In genomic region chr2:217790195-217790594, GRCh38 we compare ENCODE assay signal across 1 cellular context.
TF ChIP-seq lines count a peak whose summit lies in the region.

No MANE protein-coding gene starts in this region.

TF ChIP-seq in HepG2, 621 proteins besides CTCF, POLR2A, EP300 and RAD21 (continued from another document and continues in another):
- TF ChIP-seq TBL1XR1 (IDR thresholded peaks at IDR 0.05; ENCODE audit: borderline replicate concordance, low read length, partially characterized antibody): peak; percentile 73
- TF ChIP-seq RFX3 (CRISPR knock-in tag; IDR thresholded peaks at IDR 0.05): no peak
- TF ChIP-seq ARID5B (CRISPR knock-in tag; IDR thresholded peaks at IDR 0.05): peak; percentile 67
- no peak for TF ChIP-seq ZNF496 (CRISPR knock-in tag; IDR thresholded peaks at IDR 0.05; ENCODE audit: insufficient replicate concordance)
- no peak for TF ChIP-seq ZMYM2 (CRISPR knock-in tag; IDR thresholded peaks at IDR 0.05)
- TF ChIP-seq KAT2B (IDR thresholded peaks at IDR 0.05; ENCODE audit: borderline replicate concordance, low read depth, low read length): no peak
- TF ChIP-seq, protein P1, sequence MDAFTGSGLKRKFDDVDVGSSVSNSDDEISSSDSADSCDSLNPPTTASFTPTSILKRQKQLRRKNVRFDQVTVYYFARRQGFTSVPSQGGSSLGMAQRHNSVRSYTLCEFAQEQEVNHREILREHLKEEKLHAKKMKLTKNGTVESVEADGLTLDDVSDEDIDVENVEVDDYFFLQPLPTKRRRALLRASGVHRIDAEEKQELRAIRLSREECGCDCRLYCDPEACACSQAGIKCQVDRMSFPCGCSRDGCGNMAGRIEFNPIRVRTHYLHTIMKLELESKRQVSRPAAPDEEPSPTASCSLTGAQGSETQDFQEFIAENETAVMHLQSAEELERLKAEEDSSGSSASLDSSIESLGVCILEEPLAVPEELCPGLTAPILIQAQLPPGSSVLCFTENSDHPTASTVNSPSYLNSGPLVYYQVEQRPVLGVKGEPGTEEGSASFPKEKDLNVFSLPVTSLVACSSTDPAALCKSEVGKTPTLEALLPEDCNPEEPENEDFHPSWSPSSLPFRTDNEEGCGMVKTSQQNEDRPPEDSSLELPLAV (CRISPR knock-in tag; conservative IDR thresholded peaks at IDR 0.05; ENCODE audit: low read depth): no peak
- no peak for TF ChIP-seq HCFC1 (IDR thresholded peaks at IDR 0.05; ENCODE audit: low read depth, low read length)
- TF ChIP-seq NCOA1 (CRISPR knock-in tag; IDR thresholded peaks at IDR 0.05): no peak
- TF ChIP-seq TSC22D2 (CRISPR knock-in tag; IDR thresholded peaks at IDR 0.05; ENCODE audit: borderline replicate concordance): no peak
- no peak for TF ChIP-seq DBP (CRISPR knock-in tag; IDR thresholded peaks at IDR 0.05; ENCODE audit: not compliant biosample characterization)
- no peak for TF ChIP-seq SNRNP70 (IDR thresholded peaks at IDR 0.05; ENCODE audit: low read depth, low read length)
- no peak for TF ChIP-seq GTF2F1 (IDR thresholded peaks at IDR 0.05; ENCODE audit: low read length)
- peak; percentile 54; the same call in 1 of the 2 replicates for TF ChIP-seq MIER3 (CRISPR knock-in tag; IDR thresholded peaks at IDR 0.05; ENCODE audit: borderline replicate concordance)
- TF ChIP-seq ZSCAN12 (CRISPR knock-in tag; IDR thresholded peaks at IDR 0.05): no peak
- no peak for TF ChIP-seq U2AF1 (optimal IDR thresholded peaks at IDR 0.05; ENCODE audit: low read depth, low read length)
- no peak for TF ChIP-seq NR3C1 (CRISPR knock-in tag; IDR thresholded peaks at IDR 0.05)
- no peak for TF ChIP-seq ZNF691 (CRISPR knock-in tag; IDR thresholded peaks at IDR 0.05; ENCODE audit: borderline replicate concordance, low read depth)
- no peak for TF ChIP-seq ZNF629 (CRISPR knock-in tag; conservative IDR thresholded peaks at IDR 0.05)
- TF ChIP-seq ZBTB3 (CRISPR knock-in tag; IDR thresholded peaks at IDR 0.05; ENCODE audit: borderline replicate concordance, low read depth): 0 out of 2 replicates have a peak, but pooled peaks have one; percentile 50
- TF ChIP-seq ZNF232 (CRISPR knock-in tag; IDR thresholded peaks at IDR 0.05; ENCODE audit: borderline replicate concordance): no peak; the same call in 1 of the 2 replicates
- TF ChIP-seq, protein P2, sequence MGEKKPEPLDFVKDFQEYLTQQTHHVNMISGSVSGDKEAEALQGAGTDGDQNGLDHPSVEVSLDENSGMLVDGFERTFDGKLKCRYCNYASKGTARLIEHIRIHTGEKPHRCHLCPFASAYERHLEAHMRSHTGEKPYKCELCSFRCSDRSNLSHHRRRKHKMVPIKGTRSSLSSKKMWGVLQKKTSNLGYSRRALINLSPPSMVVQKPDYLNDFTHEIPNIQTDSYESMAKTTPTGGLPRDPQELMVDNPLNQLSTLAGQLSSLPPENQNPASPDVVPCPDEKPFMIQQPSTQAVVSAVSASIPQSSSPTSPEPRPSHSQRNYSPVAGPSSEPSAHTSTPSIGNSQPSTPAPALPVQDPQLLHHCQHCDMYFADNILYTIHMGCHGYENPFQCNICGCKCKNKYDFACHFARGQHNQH (CRISPR knock-in tag; IDR thresholded peaks at IDR 0.05): peak; percentile 62; the same call in 1 of the 2 replicates
- TF ChIP-seq HOMEZ (CRISPR knock-in tag; IDR thresholded peaks at IDR 0.05; ENCODE audit: low read depth): peak; percentile 79
- no peak for TF ChIP-seq ZNF775 (CRISPR knock-in tag; IDR thresholded peaks at IDR 0.05; ENCODE audit: borderline replicate concordance)
- no peak for TF ChIP-seq HIVEP1 (CRISPR knock-in tag; IDR thresholded peaks at IDR 0.05)
- TF ChIP-seq ZNF552 (CRISPR knock-in tag; IDR thresholded peaks at IDR 0.05; ENCODE audit: borderline replicate concordance): no peak
- no peak for TF ChIP-seq TCF12 (IDR thresholded peaks at IDR 0.05)
- no peak for TF ChIP-seq TCF12 (CRISPR knock-in tag; IDR thresholded peaks at IDR 0.05)
- TF ChIP-seq SP4 (CRISPR knock-in tag; IDR thresholded peaks at IDR 0.05): 0 out of 2 replicates have a peak, but pooled peaks have one; percentile 23
- TF ChIP-seq HDAC2 (CRISPR knock-in tag; IDR thresholded peaks at IDR 0.05): peak; percentile 68; the same call in 1 of the 2 replicates
- TF ChIP-seq ZNF557 (CRISPR knock-in tag; IDR thresholded peaks at IDR 0.05): no peak
- TF ChIP-seq ZFP36L2 (CRISPR knock-in tag; IDR thresholded peaks at IDR 0.05): no peak
- TF ChIP-seq BATF2 (CRISPR knock-in tag; IDR thresholded peaks at IDR 0.05): no peak
- no peak for TF ChIP-seq ATRX (CRISPR knock-in tag; IDR thresholded peaks at IDR 0.05; ENCODE audit: borderline replicate concordance)
- TF ChIP-seq ZNF781 (CRISPR knock-in tag; IDR thresholded peaks at IDR 0.05; ENCODE audit: borderline replicate concordance, not compliant biosample characterization): no peak
- TF ChIP-seq ZNF20 (CRISPR knock-in tag; IDR thresholded peaks at IDR 0.05): no peak
- TF ChIP-seq NPAS2 (CRISPR knock-in tag; IDR thresholded peaks at IDR 0.05; ENCODE audit: borderline replicate concordance): no peak
- TF ChIP-seq, protein P3, sequence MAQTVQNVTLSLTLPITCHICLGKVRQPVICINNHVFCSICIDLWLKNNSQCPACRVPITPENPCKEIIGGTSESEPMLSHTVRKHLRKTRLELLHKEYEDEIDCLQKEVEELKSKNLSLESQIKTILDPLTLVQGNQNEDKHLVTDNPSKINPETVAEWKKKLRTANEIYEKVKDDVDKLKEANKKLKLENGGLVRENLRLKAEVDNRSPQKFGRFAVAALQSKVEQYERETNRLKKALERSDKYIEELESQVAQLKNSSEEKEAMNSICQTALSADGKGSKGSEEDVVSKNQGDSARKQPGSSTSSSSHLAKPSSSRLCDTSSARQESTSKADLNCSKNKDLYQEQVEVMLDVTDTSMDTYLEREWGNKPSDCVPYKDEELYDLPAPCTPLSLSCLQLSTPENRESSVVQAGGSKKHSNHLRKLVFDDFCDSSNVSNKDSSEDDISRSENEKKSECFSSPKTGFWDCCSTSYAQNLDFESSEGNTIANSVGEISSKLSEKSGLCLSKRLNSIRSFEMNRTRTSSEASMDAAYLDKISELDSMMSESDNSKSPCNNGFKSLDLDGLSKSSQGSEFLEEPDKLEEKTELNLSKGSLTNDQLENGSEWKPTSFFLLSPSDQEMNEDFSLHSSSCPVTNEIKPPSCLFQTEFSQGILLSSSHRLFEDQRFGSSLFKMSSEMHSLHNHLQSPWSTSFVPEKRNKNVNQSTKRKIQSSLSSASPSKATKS (CRISPR knock-in tag; IDR thresholded peaks at IDR 0.05): no peak
- 0 out of 2 replicates have a peak, but pooled peaks have one; percentile 52 for TF ChIP-seq ZNF792 (CRISPR knock-in tag; IDR thresholded peaks at IDR 0.05)
- no peak for TF ChIP-seq HOXA7 (CRISPR knock-in tag; IDR thresholded peaks at IDR 0.05)
- TF ChIP-seq ZNF44 (CRISPR knock-in tag; IDR thresholded peaks at IDR 0.05): no peak
- peak; percentile 47; the same call in 1 of the 2 replicates for TF ChIP-seq HNF4A (CRISPR knock-in tag; IDR thresholded peaks at IDR 0.05)
- peak; percentile 98 for TF ChIP-seq ZSCAN29 (CRISPR knock-in tag; conservative IDR thresholded peaks at IDR 0.05)
- no peak for TF ChIP-seq GMEB1 (CRISPR knock-in tag; IDR thresholded peaks at IDR 0.05; ENCODE audit: borderline replicate concordance)
- TF ChIP-seq, protein P4, sequence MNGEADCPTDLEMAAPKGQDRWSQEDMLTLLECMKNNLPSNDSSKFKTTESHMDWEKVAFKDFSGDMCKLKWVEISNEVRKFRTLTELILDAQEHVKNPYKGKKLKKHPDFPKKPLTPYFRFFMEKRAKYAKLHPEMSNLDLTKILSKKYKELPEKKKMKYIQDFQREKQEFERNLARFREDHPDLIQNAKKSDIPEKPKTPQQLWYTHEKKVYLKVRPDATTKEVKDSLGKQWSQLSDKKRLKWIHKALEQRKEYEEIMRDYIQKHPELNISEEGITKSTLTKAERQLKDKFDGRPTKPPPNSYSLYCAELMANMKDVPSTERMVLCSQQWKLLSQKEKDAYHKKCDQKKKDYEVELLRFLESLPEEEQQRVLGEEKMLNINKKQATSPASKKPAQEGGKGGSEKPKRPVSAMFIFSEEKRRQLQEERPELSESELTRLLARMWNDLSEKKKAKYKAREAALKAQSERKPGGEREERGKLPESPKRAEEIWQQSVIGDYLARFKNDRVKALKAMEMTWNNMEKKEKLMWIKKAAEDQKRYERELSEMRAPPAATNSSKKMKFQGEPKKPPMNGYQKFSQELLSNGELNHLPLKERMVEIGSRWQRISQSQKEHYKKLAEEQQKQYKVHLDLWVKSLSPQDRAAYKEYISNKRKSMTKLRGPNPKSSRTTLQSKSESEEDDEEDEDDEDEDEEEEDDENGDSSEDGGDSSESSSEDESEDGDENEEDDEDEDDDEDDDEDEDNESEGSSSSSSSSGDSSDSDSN (CRISPR knock-in tag; IDR thresholded peaks at IDR 0.05): no peak
- TF ChIP-seq, protein P5, sequence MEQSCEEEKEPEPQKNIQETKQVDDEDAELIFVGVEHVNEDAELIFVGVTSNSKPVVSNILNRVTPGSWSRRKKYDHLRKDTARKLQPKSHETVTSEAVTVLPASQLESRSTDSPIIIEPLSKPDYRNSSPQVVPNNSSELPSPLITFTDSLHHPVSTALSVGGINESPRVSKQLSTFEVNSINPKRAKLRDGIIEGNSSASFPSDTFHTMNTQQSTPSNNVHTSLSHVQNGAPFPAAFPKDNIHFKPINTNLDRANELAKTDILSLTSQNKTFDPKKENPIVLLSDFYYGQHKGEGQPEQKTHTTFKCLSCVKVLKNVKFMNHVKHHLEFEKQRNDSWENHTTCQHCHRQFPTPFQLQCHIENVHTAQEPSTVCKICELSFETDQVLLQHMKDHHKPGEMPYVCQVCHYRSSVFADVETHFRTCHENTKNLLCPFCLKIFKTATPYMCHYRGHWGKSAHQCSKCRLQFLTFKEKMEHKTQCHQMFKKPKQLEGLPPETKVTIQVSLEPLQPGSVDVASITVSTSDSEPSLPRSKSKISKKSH (CRISPR knock-in tag; IDR thresholded peaks at IDR 0.05; ENCODE audit: borderline replicate concordance): no peak
